8 cellular contexts compared by ENCODE assay signal in the genomic region with DNA sequence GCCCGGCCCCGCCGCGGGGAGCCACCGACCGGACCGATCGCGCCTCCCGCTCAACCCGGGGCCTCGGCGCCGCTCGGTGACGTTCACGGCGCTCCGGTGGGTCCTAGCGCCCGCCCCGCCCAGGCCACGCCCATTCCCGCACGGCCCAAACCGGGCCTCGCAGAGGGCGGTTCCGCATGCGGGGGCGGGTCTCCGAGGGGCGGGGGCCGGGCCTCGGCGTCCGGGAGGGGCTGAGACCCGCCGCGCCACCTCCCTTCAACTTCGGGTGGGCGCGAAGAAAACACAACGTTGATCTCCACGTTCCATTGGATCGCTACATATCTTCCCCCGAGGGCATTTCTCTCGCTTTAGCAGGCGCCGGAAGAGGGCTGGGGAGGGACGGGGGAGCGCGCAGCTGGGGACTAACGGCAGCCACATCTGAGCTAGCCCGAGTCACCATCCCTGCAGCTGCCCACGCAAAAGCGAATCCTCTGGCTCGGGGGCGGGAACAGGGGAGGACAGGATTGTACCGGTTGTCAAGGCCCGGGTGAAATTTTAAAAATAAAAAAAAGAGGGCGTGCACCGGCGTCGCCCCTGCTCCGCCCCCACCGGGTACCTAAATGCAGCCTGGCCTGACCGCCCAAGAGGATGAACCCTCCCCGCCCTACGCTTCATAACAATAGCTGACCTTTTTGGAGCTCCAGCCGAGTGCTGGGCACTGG. TPM values are rescaled to one million over a fixed set of nuclear protein-coding genes. Genes with fewer than 3 reads are reported as not detected.
DNase-seq lines count a peak whose midpoint lies in the region; ATAC-seq and TF ChIP-seq lines count a peak whose summit lies in the region.

Gene MAD2L2 (minus strand): TSS at position 78 of the 701 bp plus-strand sequence. CDS start 547 bp downstream, outside the sequence.

- TF ChIP-seq CTCF in fibroblast of mammary gland (conservative IDR thresholded peaks at IDR 0.05; ENCODE audit: control insufficient read depth, insufficient read depth, low read depth, low read length) (no peak), natural killer cell (IDR thresholded peaks at IDR 0.05) (no peak)

- H3K27ac Mint-ChIP-seq in natural killer cell: peak within 1 kb of the TSS; percentile 62 to 91
- H3K27ac Mint-ChIP-seq in stimulated activated naive B cell treated with anti-CD40 and anti-IgM and Interleukin-4, amounts not matched to agents 10 μg/mL and 1 μg/mL and 100 μg/mL, for 72 hours: peak within 1 kb of the TSS; percentile 93

- intact Hi-C loops in natural killer cell (cut with micrococcal nuclease): loop anchor here (5.0 kb wide), 1 partner anchor 36 kb away; no protein-coding TSS in a partner anchor

- peak within 1 kb of the TSS; percentile 99 for H3K27ac ChIP-seq in HUES64 (ENCODE audit: low read depth, low read length)

- peaks cover 29% of the 10 kb centered on the region for H3K36me3 ChIP-seq in HUES64 (ENCODE audit: insufficient read depth, low read length)

- H3K4me1 ChIP-seq in HUES64 (ENCODE audit: insufficient read depth, low read length): peaks cover 33% of the 10 kb centered on the region

- H3K36me3 Mint-ChIP-seq in natural killer cell: no peaks in the 10 kb centered on the region
- no peaks in the 10 kb centered on the region for H3K36me3 Mint-ChIP-seq in stimulated activated naive B cell treated with anti-CD40 and anti-IgM and Interleukin-4, amounts not matched to agents 10 μg/mL and 1 μg/mL and 100 μg/mL, for 72 hours

- H3K9me3 ChIP-seq in HUES64 (ENCODE audit: insufficient read depth, low read depth, low read length): no peaks in the 10 kb centered on the region

- under 1% methylated on average over 71 of the region's 71 CpGs for WGBS in HUES64

- H3K4me3 ChIP-seq in HUES64 (ENCODE audit: low read length) (peak within 1 kb of the TSS; percentile 86), fibroblast of mammary gland (ENCODE audit: control insufficient read depth, low read depth, low read length) (peak within 1 kb of the TSS; percentile 82)

- H3K9me3 Mint-ChIP-seq in natural killer cell: no peaks in the 10 kb centered on the region
- no peaks in the 10 kb centered on the region for H3K9me3 Mint-ChIP-seq in stimulated activated naive B cell treated with anti-CD40 and anti-IgM and Interleukin-4, amounts not matched to agents 10 μg/mL and 1 μg/mL and 100 μg/mL, for 72 hours

- ATAC-seq in GM21390 (IDR thresholded peaks at IDR 0.05; ENCODE audit: unreplicated experiment): peak; percentile 86
- ATAC-seq in natural killer cell: peak; percentile 92 to 96 (median 93)
- ATAC-seq in stimulated activated naive B cell treated with anti-CD40 and anti-IgM and Interleukin-4, amounts not matched to agents 10 μg/mL and 1 μg/mL and 100 μg/mL, for 72 hours (replicated peaks): peak; percentile 92 to 94

- no peaks in the 10 kb centered on the region for H3K27me3 ChIP-seq in HUES64 (ENCODE audit: insufficient read depth, low read length)

- H3K27me3 Mint-ChIP-seq in natural killer cell (ENCODE audit: low read depth in 2 of 2): no peaks in the 10 kb centered on the region
- peaks cover 0 to 4% of the 10 kb centered on the region in 2 donors for H3K27me3 Mint-ChIP-seq in stimulated activated naive B cell treated with anti-CD40 and anti-IgM and Interleukin-4, amounts not matched to agents 10 μg/mL and 1 μg/mL and 100 μg/mL, for 72 hours

- H3K4me3 Mint-ChIP-seq in natural killer cell: peak within 1 kb of the TSS; percentile 92
- H3K4me3 Mint-ChIP-seq in stimulated activated naive B cell treated with anti-CD40 and anti-IgM and Interleukin-4, amounts not matched to agents 10 μg/mL and 1 μg/mL and 100 μg/mL, for 72 hours: peak within 1 kb of the TSS; percentile 93 to 94

- H3K4me1 Mint-ChIP-seq in natural killer cell: peaks cover 5 to 24% of the 10 kb centered on the region in 2 donors
- peaks cover 19 to 32% of the 10 kb centered on the region in 2 donors for H3K4me1 Mint-ChIP-seq in stimulated activated naive B cell treated with anti-CD40 and anti-IgM and Interleukin-4, amounts not matched to agents 10 μg/mL and 1 μg/mL and 100 μg/mL, for 72 hours

- DNase-seq in DMS 273 (lab: John Stamatoyannopoulos, UW; ENCODE audit: unreplicated experiment) (peak; percentile 93), RPMI7951 (ENCODE audit: low read depth) (peak; percentile 95), fibroblast of mammary gland (ENCODE audit: low read depth) (peak; percentile 79), natural killer cell (peak; percentile 90)
- peak; percentile 71 to 86 for DNase-seq in activated T-helper 1 cell treated with anti-CD3 and anti-CD28 coated beads, Interleukin-2, amount 50 U/mL, for 16 hours (ENCODE audit: low read depth in 1 of 2, low spot score in 1 of 2)
- DNase-seq in stimulated activated naive B cell treated with anti-CD40 and anti-IgM and Interleukin-4, amounts not matched to agents 10 μg/mL and 1 μg/mL and 100 μg/mL, for 72 hours: peak; percentile 84

- H3K9ac ChIP-seq in HUES64 (ENCODE audit: low read depth, low read length): peak within 1 kb of the TSS; percentile 92

RNA-seq across cellular contexts. Expression of gene MAD2L2, which starts in this region (rescaled TPM):
- 213 TPM for polyA plus RNA-seq in HUES64 (2013, experiment 1 of 2)
- 198 TPM for polyA plus RNA-seq in HUES64 (2013, experiment 2 of 2)
- 143 and 155 TPM in 2 replicates for total RNA-seq in RPMI7951 (2014; rRNA removed; shearing (Covaris generic))
- total RNA-seq in natural killer cell: 10 to 100 TPM; 50.6 to 66.0 (median 60.4) TPM

Comparison
In these comparisons a context has a peak if more than half of its experiments do, and no peak if none do; other contexts are left out.
1. Peak in every context shown above with its lines: DNase-seq, ATAC-seq, H3K4me3 ChIP-seq and H3K27ac ChIP-seq.